1 cellular context compared by ENCODE assay signal in the genomic region with DNA sequence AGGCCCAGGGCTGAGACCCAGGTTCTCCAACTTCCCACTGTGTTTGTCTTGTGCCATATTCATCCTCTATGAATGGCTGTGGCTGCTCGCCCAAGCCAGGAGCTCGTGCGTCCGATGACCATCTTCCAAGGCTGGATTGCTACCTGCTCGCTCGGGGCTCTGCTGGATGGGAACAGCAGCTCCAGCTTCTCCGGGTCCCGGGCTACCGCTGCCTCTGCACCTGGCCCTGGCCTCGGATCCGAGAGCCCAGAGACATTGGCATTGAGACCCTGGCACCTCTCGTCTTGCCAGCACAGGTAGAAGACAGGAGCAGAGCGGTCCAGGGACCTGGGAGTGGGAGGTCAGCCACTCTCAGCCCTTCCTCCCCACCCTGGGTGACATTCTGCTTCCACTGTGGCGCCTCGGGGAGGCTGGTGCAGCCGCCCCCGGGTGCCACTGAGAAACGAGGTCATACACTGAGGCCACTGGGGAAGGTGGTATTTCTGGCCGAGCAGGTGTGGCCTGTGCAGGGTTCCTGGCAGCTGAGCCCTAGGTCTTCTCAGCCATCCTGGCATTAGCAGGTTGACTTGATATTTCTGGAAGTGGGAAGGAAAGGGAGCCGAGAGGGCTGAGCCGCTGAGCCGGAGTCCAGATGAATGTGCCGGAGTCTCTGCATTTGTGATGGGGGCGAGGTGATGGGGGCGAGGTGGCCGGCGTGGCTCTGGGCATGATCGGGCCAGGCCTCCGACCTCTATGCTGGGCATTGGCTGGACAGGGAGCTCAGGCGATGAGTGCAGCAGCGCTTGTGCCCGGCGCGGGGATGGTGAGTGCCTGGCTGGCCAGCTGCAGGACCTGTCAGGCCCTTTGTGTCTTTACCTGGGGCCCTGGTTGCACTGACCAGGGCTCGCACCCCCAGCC.
TF ChIP-seq lines count a peak whose summit lies in the region.

No MANE protein-coding gene starts in this region.

TF ChIP-seq in H1, 55 proteins besides CTCF, POLR2A, EP300 and RAD21:
- TF ChIP-seq SP4 (IDR thresholded peaks at IDR 0.05; ENCODE audit: low read length) (no peak), EZH2 (IDR thresholded peaks at IDR 0.05; ENCODE audit: low read depth, low read length, severe bottlenecking) (no peak), SP1 (IDR thresholded peaks at IDR 0.05; ENCODE audit: low read depth, low read length) (no peak), KDM4A (IDR thresholded peaks at IDR 0.05; ENCODE audit: low read depth, low read length, severe bottlenecking) (no peak), GTF2F1 (IDR thresholded peaks at IDR 0.05; ENCODE audit: borderline replicate concordance, low read depth, low read length) (no peak)
